ENCODE assay signal across 22 cellular contexts in genomic region chr4:76644831-76645485, GRCh38.
"Had no signal": no experiment of that assay in that cellular context is flagged by ENCODE, and none has a peak within 500 bp of the region (broad histone marks: within the 10 kb centered on the region; RNA-seq: fewer than 3 reads in every experiment).

No MANE protein-coding gene starts in this region.

- H3K27me3 ChIP-seq: foreskin keratinocyte, left lung, ovary, upper lobe of left lung had no signal

- H3K9me3 ChIP-seq: left lung, ovary, prostate gland, thoracic aorta, upper lobe of left lung had no signal

- H3K4me1 ChIP-seq: prostate gland had no signal

- H3K27ac ChIP-seq: foreskin keratinocyte, left lung, ovary, prostate gland, upper lobe of left lung had no signal

- H3K9me3 Mint-ChIP-seq: activated naive CD4-positive, alpha-beta T cell treated with anti-CD3 and anti-CD28 coated beads, Interleukin-2, amount 50 U/mL, for 72 hours; activated T-helper 17 cell treated with anti-CD3 and anti-CD28 coated beads, Interleukin-2, amount 50 U/mL, for 72 hours; dendritic cell treated with granulocyte-macrophage colony-stimulating factor and Interleukin-4, amounts not matched to agents 40 ng/mL and 50 ng/mL, for 4 days; natural killer cell treated with Interleukin-12 subunit alpha and Interleukin-12 subunit beta and Interleukin-15 and Interleukin-18, amount 100 ng/mL, for 72 hours had no signal

- H3K36me3 Mint-ChIP-seq: activated naive CD4-positive, alpha-beta T cell treated with anti-CD3 and anti-CD28 coated beads, Interleukin-2, amount 50 U/mL, for 72 hours; immature natural killer cell; natural killer cell treated with Interleukin-12 subunit alpha and Interleukin-12 subunit beta and Interleukin-15 and Interleukin-18, amount 100 ng/mL, for 72 hours had no signal

- H3K4me3 Mint-ChIP-seq: activated T-cell treated with anti-CD3 and anti-CD28 coated beads, Interleukin-2, amount 50 U/mL, for 24 hours; activated T-helper 17 cell treated with anti-CD3 and anti-CD28 coated beads, Interleukin-2, amount 50 U/mL, for 72 hours; brain; dendritic cell treated with granulocyte-macrophage colony-stimulating factor and Interleukin-4, amounts not matched to agents 40 ng/mL and 50 ng/mL, for 4 days; immature natural killer cell; natural killer cell treated with Interleukin-12 subunit alpha and Interleukin-12 subunit beta and Interleukin-15 and Interleukin-18, amount 100 ng/mL, for 72 hours had no signal

- H3K36me3 ChIP-seq: left lung, ovary, prostate gland, thoracic aorta, upper lobe of left lung had no signal

- DNase-seq: activated CD4-positive, alpha-beta T cell treated with anti-CD3 and anti-CD28 coated beads, Interleukin-2, amount 50 U/mL, for 4 hours; activated CD8-positive, alpha-beta memory T cell treated with anti-CD3 and anti-CD28 coated beads for 24 hours; activated CD8-positive, alpha-beta memory T cell treated with anti-CD3 and anti-CD28 coated beads, Interleukin-2, amount 50 U/mL, for 4 hours; activated T-cell treated with anti-CD3 and anti-CD28 coated beads, Interleukin-2, amount 50 U/mL, for 24 hours; aorta; effector CD4-positive, alpha-beta T cell; foreskin keratinocyte; immature natural killer cell; left lung; midbrain; ovary; stimulated activated CD4-positive, alpha-beta T cell treated with anti-CD3 and anti-CD28 coated beads, Interleukin-4, amount 100 ng/mL, for 24 hours; stimulated activated naive CD4-positive, alpha-beta T cell treated with Interleukin-2 at 50 U/mL for 16 hours; upper lobe of left lung had no signal

- ATAC-seq: activated naive CD4-positive, alpha-beta T cell treated with anti-CD3 and anti-CD28 coated beads, Interleukin-2, amount 50 U/mL, for 72 hours; activated T-helper 17 cell treated with anti-CD3 and anti-CD28 coated beads, Interleukin-2, amount 50 U/mL, for 72 hours; foreskin keratinocyte; left lung; natural killer cell treated with Interleukin-12 subunit alpha and Interleukin-12 subunit beta and Interleukin-15 and Interleukin-18, amount 100 ng/mL, for 72 hours had no signal

- H3K4me3 ChIP-seq: left lung, lung, ovary, prostate gland, thoracic aorta, upper lobe of left lung had no signal

- H3K4me1 Mint-ChIP-seq: activated T-helper 17 cell treated with anti-CD3 and anti-CD28 coated beads, Interleukin-2, amount 50 U/mL, for 72 hours; immature natural killer cell had no signal

- H3K27ac Mint-ChIP-seq: activated naive CD4-positive, alpha-beta T cell treated with anti-CD3 and anti-CD28 coated beads, Interleukin-2, amount 50 U/mL, for 72 hours; activated T-cell treated with anti-CD3 and anti-CD28 coated beads, Interleukin-2, amount 50 U/mL, for 24 hours; activated T-helper 17 cell treated with anti-CD3 and anti-CD28 coated beads, Interleukin-2, amount 50 U/mL, for 72 hours; brain; dendritic cell treated with granulocyte-macrophage colony-stimulating factor and Interleukin-4, amounts not matched to agents 40 ng/mL and 50 ng/mL, for 4 days; immature natural killer cell; natural killer cell treated with Interleukin-12 subunit alpha and Interleukin-12 subunit beta and Interleukin-15 and Interleukin-18, amount 100 ng/mL, for 72 hours had no signal
